Comparison of ENCODE assay signal across 19 cellular contexts in genomic region chr19:38554676-38555141, GRCh38.
DNase-seq lines count a peak whose midpoint lies in the region; ATAC-seq, FAIRE-seq and TF ChIP-seq lines count a peak whose summit lies in the region.
"Had no signal": no experiment of that assay in that cellular context is flagged by ENCODE, and none has a peak within 500 bp of the region (broad histone marks: within the 10 kb centered on the region; RNA-seq: fewer than 3 reads in every experiment).

No MANE protein-coding gene starts in this region.

- H3K4me3 Mint-ChIP-seq in activated CD8-positive, alpha-beta memory T cell treated with anti-CD3 and anti-CD28 coated beads, Interleukin-2, amount 10 ng/mL, durations not matched to agents 7 days and 5 days = no peak overlapping the region

- no peaks in the 10 kb centered on the region for H3K27me3 ChIP-seq in K562 (ENCODE audit: control insufficient read depth in 2 of 2, insufficient read depth in 2 of 2, low read length in 2 of 2)

- peaks cover 1% of the 10 kb centered on the region for H3K36me3 Mint-ChIP-seq in activated CD8-positive, alpha-beta memory T cell treated with anti-CD3 and anti-CD28 coated beads, Interleukin-2, amount 10 ng/mL, durations not matched to agents 7 days and 5 days

- H3K4me1 Mint-ChIP-seq in activated CD8-positive, alpha-beta memory T cell treated with anti-CD3 and anti-CD28 coated beads, Interleukin-2, amount 10 ng/mL, durations not matched to agents 7 days and 5 days = peaks cover 61% of the 10 kb centered on the region

- CTCF ChIA-PET in activated CD8-positive, alpha-beta memory T cell treated with anti-CD3 and anti-CD28 coated beads, Interleukin-2, amount 10 ng/mL, durations not matched to agents 7 days and 5 days (lab: Charles Lee) = interaction anchor here (0.6 to 3.9 kb wide), 5 partner anchors 37 to 376 kb away, joined by 3 to 36 read pairs (median 3); partner anchors contain the start of genes EIF3K, MAP4K1, MRPS12 and SARS2
- CTCF ChIA-PET in OCI-LY7 (lab: Charles Lee; ENCODE audit: unreplicated experiment) = no interaction called here
- CTCF ChIA-PET in K562 (lab: Yijun Ruan, JAX; ENCODE audit: low intra/inter-chr PET ratio) = no interaction called here

- no peak for ATAC-seq in activated CD8-positive, alpha-beta memory T cell treated with anti-CD3 and anti-CD28 coated beads, Interleukin-2, amount 10 ng/mL, durations not matched to agents 7 days and 5 days
- ATAC-seq in K562 = no peak
- no peak for ATAC-seq in GM18520 (IDR thresholded peaks at IDR 0.05; ENCODE audit: unreplicated experiment)

- peak overlapping the region; percentile 22; the same call in 1 of the 2 replicates for H3K4me2 ChIP-seq in OCI-LY7 (ENCODE audit: low read length)
- no peak overlapping the region for H3K4me2 ChIP-seq in K562 (ENCODE audit: insufficient read depth, low read length)

- TF ChIP-seq CTCF in OCI-LY7 (conservative IDR thresholded peaks at IDR 0.05; ENCODE audit: low read length) (no peak), K562 (IDR thresholded peaks at IDR 0.05 in 2 of 3, conservative IDR thresholded peaks at IDR 0.05 in 1 of 3; ENCODE audit: insufficient read depth in 2 of 3, low read depth in 1 of 3, low read length in 3 of 3) (no peak)

- H3K27me3 Mint-ChIP-seq in activated CD8-positive, alpha-beta memory T cell treated with anti-CD3 and anti-CD28 coated beads, Interleukin-2, amount 10 ng/mL, durations not matched to agents 7 days and 5 days = peaks cover 4% of the 10 kb centered on the region

- H2AFZ ChIP-seq in OCI-LY7 (ENCODE audit: low read length) (peak overlapping the region; percentile 66; the same call in 1 of the 2 replicates), K562 (ENCODE audit: low read depth, low read length) (no peak overlapping the region)

- H4K20me1 ChIP-seq in OCI-LY7 (ENCODE audit: insufficient read depth, low read length) (no peaks in the 10 kb centered on the region), K562 (replicated peaks; ENCODE audit: control insufficient read depth, insufficient read depth, low read length) (no peaks in the 10 kb centered on the region)

- peak; percentile 62 for DNase-seq in activated CD8-positive, alpha-beta memory T cell treated with anti-CD3 and anti-CD28 coated beads, Interleukin-2, amount 10 ng/mL, durations not matched to agents 7 days and 5 days
- DNase-seq in activated CD8-positive, alpha-beta memory T cell treated with anti-CD3 and anti-CD28 coated beads for 24 hours = no peak
- DNase-seq in GM12892 (ENCODE audit: insufficient read length) (no peak), OCI-LY7 (ENCODE audit: low spot score) (no peak), K562 (ENCODE audit: extremely low read depth in 1 of 4, low spot score in 3 of 4) (no peak), nucleus accumbens (lab: John Stamatoyannopoulos, UW) (no peak), substantia nigra (lab: John Stamatoyannopoulos, UW) (no peak)
- DNase-seq: C1 segment of cervical spinal cord, DMS79 treated with DMSO at 0.1 percent for 48 hours, Kasumi-1, NCI-H1417 treated with DMSO at 0.1 percent for 48 hours, NCI-H1930, NCI-H2171 treated with DMSO at 0.1 percent for 48 hours, NCI-H82, SHP77 treated with DMSO at 0.1 percent for 48 hours had no signal

- no peak for TF ChIP-seq POLR2A in GM12892 (IDR thresholded peaks at IDR 0.05; ENCODE audit: low read depth, low read length)
- TF ChIP-seq POLR2A in K562 (conservative IDR thresholded peaks at IDR 0.05) = no peak

- POLR2A ChIA-PET in OCI-LY7 (lab: Charles Lee) (no interaction called here), K562 (lab: Yijun Ruan, JAX) (no interaction called here)

- no peaks in the 10 kb centered on the region for H3K36me3 ChIP-seq in OCI-LY7 (ENCODE audit: insufficient read depth, low read length)
- H3K36me3 ChIP-seq in K562 (ENCODE audit: control insufficient read depth, insufficient read depth, low read length) = no peaks in the 10 kb centered on the region

- no peak for TF ChIP-seq RAD21 in K562 (CRISPR knock-in tag; conservative IDR thresholded peaks at IDR 0.05 in 1 of 2, IDR thresholded peaks at IDR 0.05 in 1 of 2)

- TF ChIP-seq EP300 in K562 (IDR thresholded peaks at IDR 0.05; ENCODE audit: low read length) = no peak

- in situ Hi-C loops in K562 (cut with MboI) = no loop called here

- WGBS in K562 (ENCODE audit: insufficient coverage, low coverage, missing lambda C conversion rate) = 32% methylated on average over 3 of the region's 3 CpGs

- no peaks in the 10 kb centered on the region for H3K9me1 ChIP-seq in K562 (ENCODE audit: control insufficient read depth, insufficient read depth, low read length)

- no TSS peak for BruUV-seq in OCI-LY7 (replicated peaks; lab: Mats Ljungman, UMichigan)
- no TSS peak for BruUV-seq in K562 (replicated peaks; lab: Mats Ljungman, UMichigan)

- H3K79me2 ChIP-seq in OCI-LY7 (ENCODE audit: insufficient read depth, low read depth, low read length) (no peaks in the 10 kb centered on the region), K562 (ENCODE audit: control insufficient read depth, insufficient read depth, low read length) (no peaks in the 10 kb centered on the region)

- H3K27ac ChIP-seq in OCI-LY7 (ENCODE audit: low read depth, low read length, poor library complexity, severe bottlenecking) (no peak overlapping the region), K562 (ENCODE audit: extremely low read depth, low read depth, low read length) (no peak overlapping the region), substantia nigra (ENCODE audit: low read depth, low read length, poor library complexity, severe bottlenecking) (no peak overlapping the region)

- peak overlapping the region; percentile 63 for H3K27ac Mint-ChIP-seq in activated CD8-positive, alpha-beta memory T cell treated with anti-CD3 and anti-CD28 coated beads, Interleukin-2, amount 10 ng/mL, durations not matched to agents 7 days and 5 days

- intact Hi-C loops in OCI-LY7 (cut with micrococcal nuclease; ENCODE audit: unreplicated experiment) = no loop called here
- intact Hi-C loops in K562 (cut with micrococcal nuclease) = loop anchor here (5.0 kb wide), 1 partner anchor 63 kb away; the partner anchor contains the start of genes EIF3K and MAP4K1

- no peaks in the 10 kb centered on the region for H3K9me2 ChIP-seq in OCI-LY7 (ENCODE audit: insufficient read depth, low read length)

- H3K9ac ChIP-seq in K562 (ENCODE audit: insufficient read depth in 1 of 2, low read depth in 2 of 2, low read length in 2 of 2) = no peak overlapping the region

- FAIRE-seq in GM12892 (lab: Jason Lieb, UNC) (peak; percentile 17), K562 (lab: Jason Lieb, UNC) (no peak)
- FAIRE-seq: A204.1, G401.6, H54 had no signal

- peaks cover 24% of the 10 kb centered on the region for H3K4me1 ChIP-seq in OCI-LY7 (ENCODE audit: insufficient read depth, low read length, poor library complexity, severe bottlenecking)
- peaks cover 13 to 24% of the 10 kb centered on the region in 2 experiments; a peak in 3 of 5 replicates for H3K4me1 ChIP-seq in K562 (replicated peaks in 1 of 2; ENCODE audit: control insufficient read depth in 2 of 2, insufficient read depth in 2 of 2, low read length in 2 of 2)

- H3K9me3 Mint-ChIP-seq in activated CD8-positive, alpha-beta memory T cell treated with anti-CD3 and anti-CD28 coated beads, Interleukin-2, amount 10 ng/mL, durations not matched to agents 7 days and 5 days (ENCODE audit: low read depth) = no peaks in the 10 kb centered on the region

- H3K9me3 ChIP-seq in OCI-LY7 (ENCODE audit: low read length) = no peaks in the 10 kb centered on the region
- no peaks in the 10 kb centered on the region for H3K9me3 ChIP-seq in K562 (replicated peaks; ENCODE audit: control insufficient read depth, insufficient read depth, low read depth, low read length)

- H3K4me3 ChIP-seq in OCI-LY7 (ENCODE audit: low read depth, low read length, poor library complexity, severe bottlenecking) (no peak overlapping the region), K562 (no peak overlapping the region)

TF ChIP-seq in K562, 482 proteins besides CTCF, POLR2A, EP300 and RAD21:
- TF ChIP-seq ADNP (tag; IDR thresholded peaks at IDR 0.05) (peak; percentile 47; the same call in 1 of the 2 replicates), KDM1A (IDR thresholded peaks at IDR 0.05) (peak; percentile 33 to 44; a peak in 1 of 4 replicates), HNRNPLL (IDR thresholded peaks at IDR 0.05; ENCODE audit: low read depth, low read length, poor library complexity, severe bottlenecking) (no peak)
